In the genomic region with DNA sequence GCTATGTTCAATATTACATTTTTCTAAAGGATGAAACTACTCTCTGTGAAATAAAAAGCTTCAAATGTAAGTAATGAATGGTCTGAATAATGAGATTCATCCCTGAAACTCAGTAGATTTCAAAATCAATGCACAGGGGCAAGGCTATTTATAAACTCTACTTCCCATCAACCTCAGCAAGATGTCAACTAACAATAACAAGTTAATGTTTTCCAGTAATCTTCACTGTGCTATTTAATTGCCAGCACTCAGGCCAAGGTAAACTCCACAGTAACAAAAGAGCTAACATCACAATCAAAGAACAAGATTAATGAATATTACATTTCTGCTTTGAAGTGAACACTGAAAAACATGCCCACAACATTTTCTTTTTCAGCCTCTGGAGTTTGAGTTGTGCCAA, we compare ENCODE assay signal across 1 cellular context.
TF ChIP-seq lines count a peak whose summit lies in the region.

No MANE protein-coding gene starts in this region.

TF ChIP-seq in HepG2, 621 proteins besides CTCF, POLR2A, EP300 and RAD21 (continued from another document and continues in another):
- TF ChIP-seq, protein P1, sequence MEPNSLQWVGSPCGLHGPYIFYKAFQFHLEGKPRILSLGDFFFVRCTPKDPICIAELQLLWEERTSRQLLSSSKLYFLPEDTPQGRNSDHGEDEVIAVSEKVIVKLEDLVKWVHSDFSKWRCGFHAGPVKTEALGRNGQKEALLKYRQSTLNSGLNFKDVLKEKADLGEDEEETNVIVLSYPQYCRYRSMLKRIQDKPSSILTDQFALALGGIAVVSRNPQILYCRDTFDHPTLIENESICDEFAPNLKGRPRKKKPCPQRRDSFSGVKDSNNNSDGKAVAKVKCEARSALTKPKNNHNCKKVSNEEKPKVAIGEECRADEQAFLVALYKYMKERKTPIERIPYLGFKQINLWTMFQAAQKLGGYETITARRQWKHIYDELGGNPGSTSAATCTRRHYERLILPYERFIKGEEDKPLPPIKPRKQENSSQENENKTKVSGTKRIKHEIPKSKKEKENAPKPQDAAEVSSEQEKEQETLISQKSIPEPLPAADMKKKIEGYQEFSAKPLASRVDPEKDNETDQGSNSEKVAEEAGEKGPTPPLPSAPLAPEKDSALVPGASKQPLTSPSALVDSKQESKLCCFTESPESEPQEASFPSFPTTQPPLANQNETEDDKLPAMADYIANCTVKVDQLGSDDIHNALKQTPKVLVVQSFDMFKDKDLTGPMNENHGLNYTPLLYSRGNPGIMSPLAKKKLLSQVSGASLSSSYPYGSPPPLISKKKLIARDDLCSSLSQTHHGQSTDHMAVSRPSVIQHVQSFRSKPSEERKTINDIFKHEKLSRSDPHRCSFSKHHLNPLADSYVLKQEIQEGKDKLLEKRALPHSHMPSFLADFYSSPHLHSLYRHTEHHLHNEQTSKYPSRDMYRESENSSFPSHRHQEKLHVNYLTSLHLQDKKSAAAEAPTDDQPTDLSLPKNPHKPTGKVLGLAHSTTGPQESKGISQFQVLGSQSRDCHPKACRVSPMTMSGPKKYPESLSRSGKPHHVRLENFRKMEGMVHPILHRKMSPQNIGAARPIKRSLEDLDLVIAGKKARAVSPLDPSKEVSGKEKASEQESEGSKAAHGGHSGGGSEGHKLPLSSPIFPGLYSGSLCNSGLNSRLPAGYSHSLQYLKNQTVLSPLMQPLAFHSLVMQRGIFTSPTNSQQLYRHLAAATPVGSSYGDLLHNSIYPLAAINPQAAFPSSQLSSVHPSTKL (CRISPR knock-in tag; IDR thresholded peaks at IDR 0.05): peak; percentile 62
- TF ChIP-seq CHCHD3 (CRISPR knock-in tag; IDR thresholded peaks at IDR 0.05) (no peak), MZF1 (CRISPR knock-in tag; IDR thresholded peaks at IDR 0.05; ENCODE audit: borderline replicate concordance) (no peak), NCOR1 (IDR thresholded peaks at IDR 0.05; ENCODE audit: borderline replicate concordance, low read length) (no peak), PHB2 (IDR thresholded peaks at IDR 0.05; ENCODE audit: partially characterized antibody) (no peak), HMGA1 (CRISPR knock-in tag; conservative IDR thresholded peaks at IDR 0.05) (no peak), NR2F6 (IDR thresholded peaks at IDR 0.05) (0 out of 2 replicates have a peak, but pooled peaks have one; percentile 22), NR2F6 (CRISPR knock-in tag; IDR thresholded peaks at IDR 0.05) (no peak), ZSCAN29 (CRISPR knock-in tag; conservative IDR thresholded peaks at IDR 0.05) (no peak), ZNF180 (CRISPR knock-in tag; IDR thresholded peaks at IDR 0.05; ENCODE audit: borderline replicate concordance, low read depth) (no peak), RXRB (CRISPR knock-in tag; IDR thresholded peaks at IDR 0.05; ENCODE audit: borderline replicate concordance) (0 out of 2 replicates have a peak, but pooled peaks have one; percentile 19), ZNF674 (CRISPR knock-in tag; IDR thresholded peaks at IDR 0.05; ENCODE audit: low read depth) (no peak), KDM1A (CRISPR knock-in tag; IDR thresholded peaks at IDR 0.05) (no peak)
- TF ChIP-seq, protein P2, sequence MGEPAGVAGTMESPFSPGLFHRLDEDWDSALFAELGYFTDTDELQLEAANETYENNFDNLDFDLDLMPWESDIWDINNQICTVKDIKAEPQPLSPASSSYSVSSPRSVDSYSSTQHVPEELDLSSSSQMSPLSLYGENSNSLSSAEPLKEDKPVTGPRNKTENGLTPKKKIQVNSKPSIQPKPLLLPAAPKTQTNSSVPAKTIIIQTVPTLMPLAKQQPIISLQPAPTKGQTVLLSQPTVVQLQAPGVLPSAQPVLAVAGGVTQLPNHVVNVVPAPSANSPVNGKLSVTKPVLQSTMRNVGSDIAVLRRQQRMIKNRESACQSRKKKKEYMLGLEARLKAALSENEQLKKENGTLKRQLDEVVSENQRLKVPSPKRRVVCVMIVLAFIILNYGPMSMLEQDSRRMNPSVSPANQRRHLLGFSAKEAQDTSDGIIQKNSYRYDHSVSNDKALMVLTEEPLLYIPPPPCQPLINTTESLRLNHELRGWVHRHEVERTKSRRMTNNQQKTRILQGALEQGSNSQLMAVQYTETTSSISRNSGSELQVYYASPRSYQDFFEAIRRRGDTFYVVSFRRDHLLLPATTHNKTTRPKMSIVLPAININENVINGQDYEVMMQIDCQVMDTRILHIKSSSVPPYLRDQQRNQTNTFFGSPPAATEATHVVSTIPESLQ (CRISPR knock-in tag; conservative IDR thresholded peaks at IDR 0.05): no peak
- TF ChIP-seq, protein P3, sequence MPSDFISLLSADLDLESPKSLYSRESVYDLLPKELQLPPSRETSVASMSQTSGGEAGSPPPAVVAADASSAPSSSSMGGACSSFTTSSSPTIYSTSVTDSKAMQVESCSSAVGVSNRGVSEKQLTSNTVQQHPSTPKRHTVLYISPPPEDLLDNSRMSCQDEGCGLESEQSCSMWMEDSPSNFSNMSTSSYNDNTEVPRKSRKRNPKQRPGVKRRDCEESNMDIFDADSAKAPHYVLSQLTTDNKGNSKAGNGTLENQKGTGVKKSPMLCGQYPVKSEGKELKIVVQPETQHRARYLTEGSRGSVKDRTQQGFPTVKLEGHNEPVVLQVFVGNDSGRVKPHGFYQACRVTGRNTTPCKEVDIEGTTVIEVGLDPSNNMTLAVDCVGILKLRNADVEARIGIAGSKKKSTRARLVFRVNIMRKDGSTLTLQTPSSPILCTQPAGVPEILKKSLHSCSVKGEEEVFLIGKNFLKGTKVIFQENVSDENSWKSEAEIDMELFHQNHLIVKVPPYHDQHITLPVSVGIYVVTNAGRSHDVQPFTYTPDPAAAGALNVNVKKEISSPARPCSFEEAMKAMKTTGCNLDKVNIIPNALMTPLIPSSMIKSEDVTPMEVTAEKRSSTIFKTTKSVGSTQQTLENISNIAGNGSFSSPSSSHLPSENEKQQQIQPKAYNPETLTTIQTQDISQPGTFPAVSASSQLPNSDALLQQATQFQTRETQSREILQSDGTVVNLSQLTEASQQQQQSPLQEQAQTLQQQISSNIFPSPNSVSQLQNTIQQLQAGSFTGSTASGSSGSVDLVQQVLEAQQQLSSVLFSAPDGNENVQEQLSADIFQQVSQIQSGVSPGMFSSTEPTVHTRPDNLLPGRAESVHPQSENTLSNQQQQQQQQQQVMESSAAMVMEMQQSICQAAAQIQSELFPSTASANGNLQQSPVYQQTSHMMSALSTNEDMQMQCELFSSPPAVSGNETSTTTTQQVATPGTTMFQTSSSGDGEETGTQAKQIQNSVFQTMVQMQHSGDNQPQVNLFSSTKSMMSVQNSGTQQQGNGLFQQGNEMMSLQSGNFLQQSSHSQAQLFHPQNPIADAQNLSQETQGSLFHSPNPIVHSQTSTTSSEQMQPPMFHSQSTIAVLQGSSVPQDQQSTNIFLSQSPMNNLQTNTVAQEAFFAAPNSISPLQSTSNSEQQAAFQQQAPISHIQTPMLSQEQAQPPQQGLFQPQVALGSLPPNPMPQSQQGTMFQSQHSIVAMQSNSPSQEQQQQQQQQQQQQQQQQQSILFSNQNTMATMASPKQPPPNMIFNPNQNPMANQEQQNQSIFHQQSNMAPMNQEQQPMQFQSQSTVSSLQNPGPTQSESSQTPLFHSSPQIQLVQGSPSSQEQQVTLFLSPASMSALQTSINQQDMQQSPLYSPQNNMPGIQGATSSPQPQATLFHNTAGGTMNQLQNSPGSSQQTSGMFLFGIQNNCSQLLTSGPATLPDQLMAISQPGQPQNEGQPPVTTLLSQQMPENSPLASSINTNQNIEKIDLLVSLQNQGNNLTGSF (CRISPR knock-in tag; IDR thresholded peaks at IDR 0.05): no peak
- TF ChIP-seq, protein P4, sequence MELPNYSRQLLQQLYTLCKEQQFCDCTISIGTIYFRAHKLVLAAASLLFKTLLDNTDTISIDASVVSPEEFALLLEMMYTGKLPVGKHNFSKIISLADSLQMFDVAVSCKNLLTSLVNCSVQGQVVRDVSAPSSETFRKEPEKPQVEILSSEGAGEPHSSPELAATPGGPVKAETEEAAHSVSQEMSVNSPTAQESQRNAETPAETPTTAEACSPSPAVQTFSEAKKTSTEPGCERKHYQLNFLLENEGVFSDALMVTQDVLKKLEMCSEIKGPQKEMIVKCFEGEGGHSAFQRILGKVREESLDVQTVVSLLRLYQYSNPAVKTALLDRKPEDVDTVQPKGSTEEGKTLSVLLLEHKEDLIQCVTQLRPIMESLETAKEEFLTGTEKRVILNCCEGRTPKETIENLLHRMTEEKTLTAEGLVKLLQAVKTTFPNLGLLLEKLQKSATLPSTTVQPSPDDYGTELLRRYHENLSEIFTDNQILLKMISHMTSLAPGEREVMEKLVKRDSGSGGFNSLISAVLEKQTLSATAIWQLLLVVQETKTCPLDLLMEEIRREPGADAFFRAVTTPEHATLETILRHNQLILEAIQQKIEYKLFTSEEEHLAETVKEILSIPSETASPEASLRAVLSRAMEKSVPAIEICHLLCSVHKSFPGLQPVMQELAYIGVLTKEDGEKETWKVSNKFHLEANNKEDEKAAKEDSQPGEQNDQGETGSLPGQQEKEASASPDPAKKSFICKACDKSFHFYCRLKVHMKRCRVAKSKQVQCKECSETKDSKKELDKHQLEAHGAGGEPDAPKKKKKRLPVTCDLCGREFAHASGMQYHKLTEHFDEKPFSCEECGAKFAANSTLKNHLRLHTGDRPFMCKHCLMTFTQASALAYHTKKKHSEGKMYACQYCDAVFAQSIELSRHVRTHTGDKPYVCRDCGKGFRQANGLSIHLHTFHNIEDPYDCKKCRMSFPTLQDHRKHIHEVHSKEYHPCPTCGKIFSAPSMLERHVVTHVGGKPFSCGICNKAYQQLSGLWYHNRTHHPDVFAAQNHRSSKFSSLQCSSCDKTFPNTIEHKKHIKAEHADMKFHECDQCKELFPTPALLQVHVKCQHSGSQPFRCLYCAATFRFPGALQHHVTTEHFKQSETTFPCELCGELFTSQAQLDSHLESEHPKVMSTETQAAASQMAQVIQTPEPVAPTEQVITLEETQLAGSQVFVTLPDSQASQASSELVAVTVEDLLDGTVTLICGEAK (IDR thresholded peaks at IDR 0.05): no peak
- TF ChIP-seq, protein P4 (CRISPR knock-in tag; IDR thresholded peaks at IDR 0.05): no peak
- TF ChIP-seq, protein P5, sequence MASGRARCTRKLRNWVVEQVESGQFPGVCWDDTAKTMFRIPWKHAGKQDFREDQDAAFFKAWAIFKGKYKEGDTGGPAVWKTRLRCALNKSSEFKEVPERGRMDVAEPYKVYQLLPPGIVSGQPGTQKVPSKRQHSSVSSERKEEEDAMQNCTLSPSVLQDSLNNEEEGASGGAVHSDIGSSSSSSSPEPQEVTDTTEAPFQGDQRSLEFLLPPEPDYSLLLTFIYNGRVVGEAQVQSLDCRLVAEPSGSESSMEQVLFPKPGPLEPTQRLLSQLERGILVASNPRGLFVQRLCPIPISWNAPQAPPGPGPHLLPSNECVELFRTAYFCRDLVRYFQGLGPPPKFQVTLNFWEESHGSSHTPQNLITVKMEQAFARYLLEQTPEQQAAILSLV (CRISPR knock-in tag; IDR thresholded peaks at IDR 0.05; ENCODE audit: borderline replicate concordance): no peak
- TF ChIP-seq, protein P6, sequence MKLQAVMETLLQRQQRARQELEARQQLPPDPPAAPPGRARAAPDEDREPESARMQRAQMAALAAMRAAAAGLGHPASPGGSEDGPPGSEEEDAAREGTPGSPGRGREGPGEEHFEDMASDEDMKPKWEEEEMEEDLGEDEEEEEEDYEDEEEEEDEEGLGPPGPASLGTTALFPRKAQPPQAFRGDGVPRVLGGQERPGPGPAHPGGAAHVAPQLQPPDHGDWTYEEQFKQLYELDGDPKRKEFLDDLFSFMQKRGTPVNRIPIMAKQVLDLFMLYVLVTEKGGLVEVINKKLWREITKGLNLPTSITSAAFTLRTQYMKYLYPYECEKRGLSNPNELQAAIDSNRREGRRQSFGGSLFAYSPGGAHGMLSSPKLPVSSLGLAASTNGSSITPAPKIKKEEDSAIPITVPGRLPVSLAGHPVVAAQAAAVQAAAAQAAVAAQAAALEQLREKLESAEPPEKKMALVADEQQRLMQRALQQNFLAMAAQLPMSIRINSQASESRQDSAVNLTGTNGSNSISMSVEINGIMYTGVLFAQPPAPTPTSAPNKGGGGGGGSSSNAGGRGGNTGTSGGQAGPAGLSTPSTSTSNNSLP (IDR thresholded peaks at IDR 0.05; ENCODE audit: low read depth, low read length): no peak
- TF ChIP-seq, protein P7, sequence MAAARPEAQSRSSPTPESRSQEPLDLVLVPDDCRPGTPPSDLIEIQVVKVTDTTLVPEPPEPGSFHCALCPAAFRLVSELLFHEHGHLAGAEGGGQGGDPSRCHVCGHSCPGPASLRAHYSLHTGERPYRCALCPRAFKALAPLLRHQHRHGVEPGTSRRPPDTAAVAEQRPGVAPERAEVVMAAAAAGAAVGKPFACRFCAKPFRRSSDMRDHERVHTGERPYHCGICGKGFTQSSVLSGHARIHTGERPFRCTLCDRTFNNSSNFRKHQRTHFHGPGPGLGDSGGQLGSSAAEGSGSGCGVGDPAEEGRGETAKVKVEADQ (CRISPR knock-in tag; IDR thresholded peaks at IDR 0.05; ENCODE audit: borderline replicate concordance): no peak
